ENCODE assay signal across 1 cellular context in genomic region chr6:158649289-158650143, GRCh38.
TF ChIP-seq lines count a peak whose summit lies in the region.

A gene with protein sequence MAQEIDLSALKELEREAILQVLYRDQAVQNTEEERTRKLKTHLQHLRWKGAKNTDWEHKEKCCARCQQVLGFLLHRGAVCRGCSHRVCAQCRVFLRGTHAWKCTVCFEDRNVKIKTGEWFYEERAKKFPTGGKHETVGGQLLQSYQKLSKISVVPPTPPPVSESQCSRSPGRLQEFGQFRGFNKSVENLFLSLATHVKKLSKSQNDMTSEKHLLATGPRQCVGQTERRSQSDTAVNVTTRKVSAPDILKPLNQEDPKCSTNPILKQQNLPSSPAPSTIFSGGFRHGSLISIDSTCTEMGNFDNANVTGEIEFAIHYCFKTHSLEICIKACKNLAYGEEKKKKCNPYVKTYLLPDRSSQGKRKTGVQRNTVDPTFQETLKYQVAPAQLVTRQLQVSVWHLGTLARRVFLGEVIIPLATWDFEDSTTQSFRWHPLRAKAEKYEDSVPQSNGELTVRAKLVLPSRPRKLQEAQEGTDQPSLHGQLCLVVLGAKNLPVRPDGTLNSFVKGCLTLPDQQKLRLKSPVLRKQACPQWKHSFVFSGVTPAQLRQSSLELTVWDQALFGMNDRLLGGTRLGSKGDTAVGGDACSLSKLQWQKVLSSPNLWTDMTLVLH (plus strand): TSS chr6:158650054. CDS start chr6:158663269, 13,215 bp downstream.

TF ChIP-seq in HepG2, 621 proteins besides CTCF, POLR2A, EP300 and RAD21 (continued from another document):
- no peak for TF ChIP-seq RERE (CRISPR knock-in tag; IDR thresholded peaks at IDR 0.05; ENCODE audit: low read depth)
